ENCODE assay signal across 23 cellular contexts in genomic region chr7:3165681-3166580, GRCh38.
"Had no signal": no experiment of that assay in that cellular context is flagged by ENCODE, and none has a peak within 500 bp of the region (broad histone marks: within the 10 kb centered on the region; RNA-seq: fewer than 3 reads in every experiment).

No MANE protein-coding gene starts in this region.

- H2AFZ ChIP-seq: PC-9 had no signal

- H3K9me3 Mint-ChIP-seq: activated naive CD8-positive, alpha-beta T cell treated with anti-CD3 and anti-CD28 coated beads, Interleukin-2, amount 50 U/mL, for 24 hours; T-cell; T-helper 2 cell treated with Interferon-gamma antibody and Interleukin-4, amounts not matched to agents 5 μg/mL and 100 μg/mL, for 36 hours had no signal

- H3K4me3 Mint-ChIP-seq: activated CD8-positive, alpha-beta T cell treated with anti-CD3 and anti-CD28 coated beads, Interleukin-2, amount 10 ng/mL, durations not matched to agents 7 days and 5 days; activated naive CD8-positive, alpha-beta T cell treated with anti-CD3 and anti-CD28 coated beads, Interleukin-2, amount 50 U/mL, for 24 hours; IgD-negative memory B cell; T-cell; T-helper 2 cell treated with Interferon-gamma antibody and Interleukin-4, amounts not matched to agents 5 μg/mL and 100 μg/mL, for 36 hours had no signal

- H3K36me3 Mint-ChIP-seq: IgD-negative memory B cell, T-cell had no signal

- DNase-seq: activated CD4-positive, alpha-beta T cell treated with anti-CD3 and anti-CD28 coated beads for 4 hours; activated CD4-positive, alpha-beta T cell treated with anti-CD3 and anti-CD28 coated beads, Interleukin-2, amount 50 U/mL, for 4 hours; activated CD8-positive, alpha-beta memory T cell treated with anti-CD3 and anti-CD28 coated beads, Interleukin-2, amount 50 U/mL, for 48 hours; activated CD8-positive, alpha-beta T cell treated with anti-CD3 and anti-CD28 coated beads, Interleukin-2, amount 10 ng/mL, durations not matched to agents 7 days and 5 days; activated naive CD4-positive, alpha-beta T cell treated with anti-CD3 and anti-CD28 coated beads, Interleukin-2, amount 50 U/mL, for 16 hours; activated naive CD8-positive, alpha-beta T cell treated with anti-CD3 and anti-CD28 coated beads, Interleukin-2, amount 50 U/mL, for 24 hours; activated T-cell treated with anti-CD3 and anti-CD28 coated beads, Interleukin-2, amount 50 U/mL, for 1 hour; amygdala; central memory CD4-positive, alpha-beta T cell; MV-4-11; NCI-H1092 treated with DMSO at 0.1 percent for 48 hours; NCI-H1417 treated with DMSO at 0.1 percent for 48 hours; NCI-H1694 treated with DMSO at 0.1 percent for 48 hours; NCI-H2029 treated with DMSO at 0.1 percent for 48 hours; NCI-H446; PC-9; SIG-M5; T-cell had no signal

- H3K27ac ChIP-seq: KMS-11, PC-9 had no signal

- H3K4me3 ChIP-seq: PC-9 had no signal

- H3K4me2 ChIP-seq: KMS-11, PC-9 had no signal

- ATAC-seq: activated CD4-positive, CD25-positive, alpha-beta regulatory T cell treated with anti-CD3 and anti-CD28 coated beads, Interleukin-2, amount 50 U/mL, for 24 hours; activated CD8-positive, alpha-beta T cell treated with anti-CD3 and anti-CD28 coated beads, Interleukin-2, amount 10 ng/mL, durations not matched to agents 7 days and 5 days; activated naive CD8-positive, alpha-beta T cell treated with anti-CD3 and anti-CD28 coated beads, Interleukin-2, amount 50 U/mL, for 24 hours; T-cell had no signal

- FAIRE-seq: astrocyte had no signal

- H3K4me1 Mint-ChIP-seq: IgD-negative memory B cell, T-cell had no signal

- H3K27ac Mint-ChIP-seq: activated CD8-positive, alpha-beta T cell treated with anti-CD3 and anti-CD28 coated beads, Interleukin-2, amount 10 ng/mL, durations not matched to agents 7 days and 5 days; activated naive CD8-positive, alpha-beta T cell treated with anti-CD3 and anti-CD28 coated beads, Interleukin-2, amount 50 U/mL, for 24 hours; IgD-negative memory B cell; T-cell; T-helper 2 cell treated with Interferon-gamma antibody and Interleukin-4, amounts not matched to agents 5 μg/mL and 100 μg/mL, for 36 hours had no signal

- H3K9ac ChIP-seq: KMS-11 had no signal
